ENCODE assay signal across 9 cellular contexts in the genomic region with DNA sequence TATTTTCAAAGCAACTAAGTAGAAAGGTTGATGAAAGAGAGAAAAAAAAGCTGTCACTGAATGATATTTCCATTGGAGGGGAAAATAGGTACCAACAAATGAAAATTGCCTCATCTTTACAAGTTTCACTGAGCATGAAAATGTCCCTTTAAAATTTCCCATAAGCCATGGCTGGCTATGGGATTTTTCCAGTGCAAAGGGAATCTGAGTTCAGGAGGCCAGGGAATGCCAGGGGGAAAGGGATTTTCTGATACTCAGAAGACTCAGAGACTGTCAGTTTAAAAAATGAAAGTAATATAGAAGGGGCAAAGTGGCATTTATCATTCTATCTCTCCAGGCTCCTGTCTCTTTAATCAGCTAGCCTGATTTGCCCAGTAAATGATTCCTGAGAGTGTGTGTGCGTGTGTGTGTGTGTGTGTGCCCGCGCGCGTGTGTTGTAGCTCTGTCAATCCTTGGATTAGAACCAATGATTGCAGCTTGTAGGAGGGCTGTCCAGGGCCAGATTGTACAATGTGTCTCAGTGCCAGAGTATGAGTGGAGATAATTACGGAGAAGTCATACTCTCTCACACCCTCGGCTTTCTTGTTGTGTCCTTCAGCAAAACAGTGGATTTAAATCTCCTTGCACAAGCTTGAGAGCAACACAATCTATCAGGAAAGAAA. TPM values are rescaled to one million over a fixed set of nuclear protein-coding genes. Genes with fewer than 3 reads are reported as not detected.
A peak's percentile ranks its signal among the peaks of the same experiment; 100 is the strongest.
DNase-seq lines count a peak whose midpoint lies in the region; ATAC-seq and TF ChIP-seq lines count a peak whose summit lies in the region.
"Had no signal": no experiment of that assay in that cellular context is flagged by ENCODE, and none has a peak within 500 bp of the region (broad histone marks: within the 10 kb centered on the region; RNA-seq: fewer than 3 reads in every experiment).

Gene NTM (plus strand): TSS at position 526 of the 662 bp plus-strand sequence.

- peaks cover 20% of the 10 kb centered on the region for H3K27me3 ChIP-seq in MG63

- H3K27me3 Mint-ChIP-seq in activated T-helper 1 cell treated with anti-CD3 and anti-CD28 coated beads, Interleukin-12 subunit alpha, Interleukin-12 subunit beta, Interleukin-2, Interleukin-4 antibody, amounts not matched to agents 30 ng/mL and 10 ng/mL and 1 ng/mL, durations not matched to agents 14 hours and 24 hours and 36 hours (ENCODE audit: insufficient read depth) = no peaks in the 10 kb centered on the region

- H3K9me3 ChIP-seq in MG63 = no peaks in the 10 kb centered on the region

- DNase-seq in MG63 (peak; percentile 32), coronary artery (ENCODE audit: low spot score) (no peak), left kidney (ENCODE audit: low read depth, low spot score) (peak; percentile 76), substantia nigra (lab: John Stamatoyannopoulos, UW) (peak in 40 of 49 donors; percentile 23 to 88 (median 64)), Kasumi-1 (lab: John Stamatoyannopoulos, UW) (no peak), NCI-H69 (lab: John Stamatoyannopoulos, UW) (no peak)
- DNase-seq in activated naive CD4-positive, alpha-beta T cell treated with anti-CD3 and anti-CD28 coated beads, Interleukin-2, amount 50 U/mL, for 72 hours (ENCODE audit: low spot score in 2 of 2) = no peak
- no peak for DNase-seq in activated T-helper 1 cell treated with anti-CD3 and anti-CD28 coated beads, Interleukin-12 subunit alpha, Interleukin-12 subunit beta, Interleukin-2, Interleukin-4 antibody, amounts not matched to agents 30 ng/mL and 10 ng/mL and 1 ng/mL, durations not matched to agents 14 hours and 24 hours and 36 hours (ENCODE audit: low spot score)

- peaks cover 3 to 4% of the 10 kb centered on the region in 2 donors for H3K9me3 Mint-ChIP-seq in activated naive CD4-positive, alpha-beta T cell treated with anti-CD3 and anti-CD28 coated beads, Interleukin-2, amount 50 U/mL, for 72 hours
- H3K9me3 Mint-ChIP-seq in activated T-helper 1 cell treated with anti-CD3 and anti-CD28 coated beads, Interleukin-12 subunit alpha, Interleukin-12 subunit beta, Interleukin-2, Interleukin-4 antibody, amounts not matched to agents 30 ng/mL and 10 ng/mL and 1 ng/mL, durations not matched to agents 14 hours and 24 hours and 36 hours = no peaks in the 10 kb centered on the region

- no peak within 1 kb of the TSS for H3K27ac Mint-ChIP-seq in activated naive CD4-positive, alpha-beta T cell treated with anti-CD3 and anti-CD28 coated beads, Interleukin-2, amount 50 U/mL, for 72 hours
- no peak within 1 kb of the TSS for H3K27ac Mint-ChIP-seq in activated T-helper 1 cell treated with anti-CD3 and anti-CD28 coated beads, Interleukin-12 subunit alpha, Interleukin-12 subunit beta, Interleukin-2, Interleukin-4 antibody, amounts not matched to agents 30 ng/mL and 10 ng/mL and 1 ng/mL, durations not matched to agents 14 hours and 24 hours and 36 hours

- H3K27ac ChIP-seq in coronary artery (no peak within 1 kb of the TSS), substantia nigra (ENCODE audit: low read depth, low read length, poor library complexity, severe bottlenecking) (peak within 1 kb of the TSS; percentile 3)

- H3K4me3 Mint-ChIP-seq in activated T-helper 1 cell treated with anti-CD3 and anti-CD28 coated beads, Interleukin-12 subunit alpha, Interleukin-12 subunit beta, Interleukin-2, Interleukin-4 antibody, amounts not matched to agents 30 ng/mL and 10 ng/mL and 1 ng/mL, durations not matched to agents 14 hours and 24 hours and 36 hours = no peak within 1 kb of the TSS

- H3K4me1 Mint-ChIP-seq in activated T-helper 1 cell treated with anti-CD3 and anti-CD28 coated beads, Interleukin-12 subunit alpha, Interleukin-12 subunit beta, Interleukin-2, Interleukin-4 antibody, amounts not matched to agents 30 ng/mL and 10 ng/mL and 1 ng/mL, durations not matched to agents 14 hours and 24 hours and 36 hours (ENCODE audit: low read depth) = no peaks in the 10 kb centered on the region

- no peak within 1 kb of the TSS for H3K4me3 ChIP-seq in MG63
- peak within 1 kb of the TSS; percentile 32 for H3K4me3 ChIP-seq in coronary artery

- no peaks in the 10 kb centered on the region for H3K36me3 ChIP-seq in MG63

- intact Hi-C loops in activated T-helper 1 cell treated with anti-CD3 and anti-CD28 coated beads, Interleukin-12 subunit alpha, Interleukin-12 subunit beta, Interleukin-2, Interleukin-4 antibody, amounts not matched to agents 30 ng/mL and 10 ng/mL and 1 ng/mL, durations not matched to agents 14 hours and 24 hours and 36 hours (cut with micrococcal nuclease) = no loop called here

- no peak for ATAC-seq in activated naive CD4-positive, alpha-beta T cell treated with anti-CD3 and anti-CD28 coated beads, Interleukin-2, amount 50 U/mL, for 72 hours

- H3K36me3 Mint-ChIP-seq in activated naive CD4-positive, alpha-beta T cell treated with anti-CD3 and anti-CD28 coated beads, Interleukin-2, amount 50 U/mL, for 72 hours = no peaks in the 10 kb centered on the region
- no peaks in the 10 kb centered on the region for H3K36me3 Mint-ChIP-seq in activated T-helper 1 cell treated with anti-CD3 and anti-CD28 coated beads, Interleukin-12 subunit alpha, Interleukin-12 subunit beta, Interleukin-2, Interleukin-4 antibody, amounts not matched to agents 30 ng/mL and 10 ng/mL and 1 ng/mL, durations not matched to agents 14 hours and 24 hours and 36 hours (ENCODE audit: low read depth)

- no peak for TF ChIP-seq CTCF in coronary artery (IDR thresholded peaks at IDR 0.05)

RNA-seq across cellular contexts. Expression of gene NTM, which starts in this region (rescaled TPM):
- total RNA-seq in MG63 (2014; rRNA removed; shearing (Covaris generic); ENCODE audit: low replicate concordance) = 2.0 and 4.0 TPM in 2 replicates
- not detected for total RNA-seq in activated naive CD4-positive, alpha-beta T cell treated with anti-CD3 and anti-CD28 coated beads, Interleukin-2, amount 50 U/mL, for 72 hours
- total RNA-seq in activated T-helper 1 cell treated with anti-CD3 and anti-CD28 coated beads, Interleukin-12 subunit alpha, Interleukin-12 subunit beta, Interleukin-2, Interleukin-4 antibody, amounts not matched to agents 30 ng/mL and 10 ng/mL and 1 ng/mL, durations not matched to agents 14 hours and 24 hours and 36 hours = not detected in 2 replicates
- total RNA-seq: T-helper 1 cell treated with Interleukin-12 subunit alpha and Interleukin-12 subunit beta and Interleukin-4 antibody, amounts not matched to agents 30 ng/mL and 1 ng/mL, for 36 hours had no signal

Comparison
In these comparisons a context has a peak if more than half of its experiments do, and no peak if none do; other contexts are left out.
1. DNase-seq: peak in MG63 (single experiment), left kidney (single experiment) and substantia nigra (40 of 49); none in coronary artery (single experiment), Kasumi-1 (0 of 2), NCI-H69 (single experiment), activated naive CD4-positive, alpha-beta T cell treated with anti-CD3 and anti-CD28 coated beads, Interleukin-2, amount 50 U/mL, for 72 hours (0 of 2) and activated T-helper 1 cell treated with anti-CD3 and anti-CD28 coated beads, Interleukin-12 subunit alpha, Interleukin-12 subunit beta, Interleukin-2, Interleukin-4 antibody, amounts not matched to agents 30 ng/mL and 10 ng/mL and 1 ng/mL, durations not matched to agents 14 hours and 24 hours and 36 hours (single experiment).